In the genomic region with DNA sequence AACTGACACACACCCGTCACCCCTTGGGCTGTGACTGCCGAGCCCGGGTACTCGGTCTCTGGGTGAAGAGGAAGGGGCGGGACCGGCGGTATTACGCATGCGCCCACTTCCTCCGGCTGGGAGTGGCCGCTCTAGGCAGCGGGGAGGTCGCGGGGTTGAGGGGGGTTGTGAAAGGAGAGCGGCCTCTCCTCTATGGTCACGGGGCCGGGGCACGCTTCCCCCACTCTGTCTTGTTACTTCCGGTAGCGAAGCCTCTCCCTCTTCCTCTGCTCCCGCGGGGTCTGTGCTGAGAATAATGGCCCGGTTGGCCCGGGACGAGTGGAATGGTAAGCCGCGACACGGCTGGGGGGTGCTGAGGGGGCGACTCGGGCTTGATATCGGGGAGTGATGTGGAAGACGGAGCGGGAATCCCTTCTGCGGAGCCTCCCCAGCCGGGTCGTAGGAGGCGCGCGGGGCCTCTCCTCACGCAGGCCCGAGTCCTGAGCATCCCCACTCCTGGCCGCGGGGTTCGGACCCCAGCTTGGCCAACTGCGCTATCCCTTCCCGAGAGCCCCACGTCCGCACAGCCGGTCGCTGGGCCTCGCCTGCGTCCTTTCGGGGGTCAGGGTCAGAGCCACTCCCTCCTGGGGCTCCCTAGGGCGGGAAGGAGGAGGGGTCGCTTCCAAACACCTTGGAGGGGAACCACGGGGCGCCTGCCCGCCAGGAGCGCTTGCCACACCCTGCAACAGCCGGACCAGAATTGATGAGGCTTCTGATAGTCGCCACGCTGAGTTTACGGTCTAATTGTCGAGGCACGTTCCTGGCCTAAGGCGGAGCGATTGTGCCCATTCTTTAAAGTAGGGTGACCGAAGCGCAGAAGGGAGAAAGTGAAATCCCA, we compare ENCODE assay signal across 1 cellular context.
TF ChIP-seq lines count a peak whose summit lies in the region.

A gene with protein sequence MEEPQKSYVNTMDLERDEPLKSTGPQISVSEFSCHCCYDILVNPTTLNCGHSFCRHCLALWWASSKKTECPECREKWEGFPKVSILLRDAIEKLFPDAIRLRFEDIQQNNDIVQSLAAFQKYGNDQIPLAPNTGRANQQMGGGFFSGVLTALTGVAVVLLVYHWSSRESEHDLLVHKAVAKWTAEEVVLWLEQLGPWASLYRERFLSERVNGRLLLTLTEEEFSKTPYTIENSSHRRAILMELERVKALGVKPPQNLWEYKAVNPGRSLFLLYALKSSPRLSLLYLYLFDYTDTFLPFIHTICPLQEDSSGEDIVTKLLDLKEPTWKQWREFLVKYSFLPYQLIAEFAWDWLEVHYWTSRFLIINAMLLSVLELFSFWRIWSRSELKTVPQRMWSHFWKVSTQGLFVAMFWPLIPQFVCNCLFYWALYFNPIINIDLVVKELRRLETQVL (plus strand): TSS at position 259 of the 877 bp plus-strand sequence. CDS start 11,396 bp downstream, outside the sequence.

TF ChIP-seq in HCT116, 20 proteins besides CTCF, POLR2A, EP300 and RAD21 (continued from another document):
- TF ChIP-seq, protein P1, sequence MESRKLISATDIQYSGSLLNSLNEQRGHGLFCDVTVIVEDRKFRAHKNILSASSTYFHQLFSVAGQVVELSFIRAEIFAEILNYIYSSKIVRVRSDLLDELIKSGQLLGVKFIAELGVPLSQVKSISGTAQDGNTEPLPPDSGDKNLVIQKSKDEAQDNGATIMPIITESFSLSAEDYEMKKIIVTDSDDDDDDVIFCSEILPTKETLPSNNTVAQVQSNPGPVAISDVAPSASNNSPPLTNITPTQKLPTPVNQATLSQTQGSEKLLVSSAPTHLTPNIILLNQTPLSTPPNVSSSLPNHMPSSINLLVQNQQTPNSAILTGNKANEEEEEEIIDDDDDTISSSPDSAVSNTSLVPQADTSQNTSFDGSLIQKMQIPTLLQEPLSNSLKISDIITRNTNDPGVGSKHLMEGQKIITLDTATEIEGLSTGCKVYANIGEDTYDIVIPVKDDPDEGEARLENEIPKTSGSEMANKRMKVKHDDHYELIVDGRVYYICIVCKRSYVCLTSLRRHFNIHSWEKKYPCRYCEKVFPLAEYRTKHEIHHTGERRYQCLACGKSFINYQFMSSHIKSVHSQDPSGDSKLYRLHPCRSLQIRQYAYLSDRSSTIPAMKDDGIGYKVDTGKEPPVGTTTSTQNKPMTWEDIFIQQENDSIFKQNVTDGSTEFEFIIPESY (IDR thresholded peaks at IDR 0.05; ENCODE audit: extremely low read depth, insufficient replicate concordance, low read length), result no peak
